In genomic region chr17:21194210-21194609, GRCh38 we compare ENCODE assay signal across 2 cellular contexts.
TF ChIP-seq lines count a peak whose summit lies in the region.

No MANE protein-coding gene starts in this region.

TF ChIP-seq in SK-N-SH, 30 proteins besides CTCF, POLR2A, EP300 and RAD21 (continued from another document):
- no peak for TF ChIP-seq REST (IDR thresholded peaks at IDR 0.05; ENCODE audit: low read depth, low read length)
TF ChIP-seq in SK-N-SH: peak in this region for 0.

TF ChIP-seq in SK-N-SH treated with all-trans-retinoic acid at 6 μM for 48 hours, 23 proteins besides CTCF, POLR2A, EP300 and RAD21 (continued from another document):
- no peak for TF ChIP-seq CSRNP3 (CRISPR knock-in tag; IDR thresholded peaks at IDR 0.05)
- TF ChIP-seq ZFP30 (CRISPR knock-in tag; IDR thresholded peaks at IDR 0.05) = no peak
- TF ChIP-seq BACH2 (CRISPR knock-in tag; IDR thresholded peaks at IDR 0.05; ENCODE audit: borderline replicate concordance) = no peak
- TF ChIP-seq ISL1 (CRISPR knock-in tag; IDR thresholded peaks at IDR 0.05) = no peak
